In the genomic region with DNA sequence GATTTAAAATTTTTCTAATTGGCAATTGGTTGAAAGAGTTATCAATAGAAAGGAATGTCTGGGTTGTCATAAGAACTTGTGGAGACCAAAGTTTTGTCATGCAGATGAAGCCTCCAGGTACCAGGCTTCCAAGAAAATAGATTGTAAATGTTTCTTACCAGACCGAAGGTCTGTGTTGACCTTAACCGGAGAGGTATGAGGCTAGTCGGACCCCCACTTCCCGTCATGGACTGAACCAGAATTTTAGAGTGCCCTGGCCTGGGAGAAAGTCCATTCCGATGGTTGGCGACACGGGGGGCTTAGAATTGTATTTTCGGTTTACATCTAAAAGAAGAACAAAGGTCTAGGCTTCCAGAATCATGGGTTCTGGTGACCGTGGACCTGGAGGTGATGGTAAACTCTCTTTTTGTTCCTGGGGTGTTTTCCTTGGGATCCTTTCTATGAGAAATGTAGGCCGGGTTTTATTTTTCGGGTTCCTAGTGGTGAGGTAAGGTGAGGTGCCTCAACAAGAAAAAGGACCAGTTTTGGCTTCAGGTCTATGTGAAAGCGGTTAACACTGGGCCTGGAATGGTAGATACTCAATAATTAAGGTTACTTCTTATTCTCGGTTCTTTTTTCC, we compare ENCODE assay signal across 8 cellular contexts. TPM values are rescaled to one million over a fixed set of nuclear protein-coding genes. Genes with fewer than 3 reads are reported as not detected.
DNase-seq lines count a peak whose midpoint lies in the region; ATAC-seq, FAIRE-seq and TF ChIP-seq lines count a peak whose summit lies in the region.

No MANE protein-coding gene starts in this region.

- CTCF ChIA-PET in activated CD4-positive, alpha-beta memory T cell treated with anti-CD3 and anti-CD28 coated beads for 36 hours (lab: Charles Lee) = no interaction called here

- TF ChIP-seq CTCF in H9 (conservative IDR thresholded peaks at IDR 0.05) (no peak), hepatocyte (IDR thresholded peaks at IDR 0.05; ENCODE audit: poor library complexity) (no peak)

- no peak overlapping the region for H3K23ac ChIP-seq in H9 (ENCODE audit: insufficient read length, low read depth, low read length)

- no peak overlapping the region for H4K5ac ChIP-seq in H9 (ENCODE audit: insufficient read length, low read depth, low read length)

- H2BK12ac ChIP-seq in H9 (ENCODE audit: insufficient read length, low read depth, low read length) = no peak overlapping the region

- H2AFZ ChIP-seq in H9 (ENCODE audit: low read length) (peak overlapping the region; percentile 93), hepatocyte (peak overlapping the region; percentile 97)

- H3K36me3 Mint-ChIP-seq in H9 (ENCODE audit: insufficient read depth in 1 of 3, low read depth in 3 of 3) = peaks cover 15 to 22% (median 19%) of the 10 kb centered on the region in 3 experiments; a peak in 6 of 7 replicates
- peaks cover 16% of the 10 kb centered on the region for H3K36me3 Mint-ChIP-seq in activated CD4-positive, alpha-beta memory T cell treated with anti-CD3 and anti-CD28 coated beads for 36 hours

- H2BK120ac ChIP-seq in H9 (ENCODE audit: low read depth, low read length, poor library complexity, severe bottlenecking) = no peak overlapping the region

- peaks cover 18 to 24% of the 10 kb centered on the region in 2 experiments for H3K4me1 Mint-ChIP-seq in H9
- peaks cover 32% of the 10 kb centered on the region for H3K4me1 Mint-ChIP-seq in activated CD4-positive, alpha-beta memory T cell treated with anti-CD3 and anti-CD28 coated beads for 36 hours (ENCODE audit: low read depth)

- intact Hi-C loops in activated CD4-positive, alpha-beta memory T cell treated with anti-CD3 and anti-CD28 coated beads for 36 hours (cut with micrococcal nuclease) = loop anchor here (1.0 to 10.0 kb wide), 4 partner anchors 40 to 825 kb away; a partner anchor contains a TSS

- H3K56ac ChIP-seq in H9 (ENCODE audit: insufficient read length, low read depth, low read length) = no peak overlapping the region

- POLR2A ChIA-PET in activated CD4-positive, alpha-beta memory T cell treated with anti-CD3 and anti-CD28 coated beads for 36 hours (lab: Charles Lee) = no interaction called here

- H4K8ac ChIP-seq in H9 (replicated peaks; ENCODE audit: insufficient read length, low read depth, low read length) = no peak overlapping the region

- peaks cover 9% of the 10 kb centered on the region for H3K27me3 Mint-ChIP-seq in H9 (ENCODE audit: low read depth)
- H3K27me3 Mint-ChIP-seq in activated CD4-positive, alpha-beta memory T cell treated with anti-CD3 and anti-CD28 coated beads for 36 hours = no peaks in the 10 kb centered on the region

- H3K14ac ChIP-seq in H9 (ENCODE audit: insufficient read depth, low read length) = no peak overlapping the region

- H3K4me3 Mint-ChIP-seq in H9 = peak overlapping the region; percentile 85 to 90
- peak overlapping the region; percentile 98 for H3K4me3 Mint-ChIP-seq in activated CD4-positive, alpha-beta memory T cell treated with anti-CD3 and anti-CD28 coated beads for 36 hours

- H3K4me2 ChIP-seq in H9 (ENCODE audit: insufficient read depth, insufficient read length, low read length) (peak overlapping the region; percentile 97), hepatocyte (peak overlapping the region; percentile 76)

- H2BK20ac ChIP-seq in H9 (ENCODE audit: low read depth, low read length, poor library complexity, severe bottlenecking) = no peak overlapping the region

- peaks cover 3% of the 10 kb centered on the region for H3K79me1 ChIP-seq in H9 (ENCODE audit: insufficient read depth, low read depth, low read length, poor library complexity, severe bottlenecking)

- H3K23me2 ChIP-seq in H9 (ENCODE audit: insufficient read length, low read depth, low read length, poor library complexity, severe bottlenecking) = peaks cover 3% of the 10 kb centered on the region

- no peak for ATAC-seq in GM18517 (IDR thresholded peaks at IDR 0.05; ENCODE audit: unreplicated experiment)
- no peak for ATAC-seq in HG03432 (IDR thresholded peaks at IDR 0.05; ENCODE audit: unreplicated experiment)
- no peak for ATAC-seq in GM21381 (IDR thresholded peaks at IDR 0.05; ENCODE audit: unreplicated experiment)

- H2BK5ac ChIP-seq in H9 (ENCODE audit: insufficient read length, low read length) = no peak overlapping the region

- H3K9me3 Mint-ChIP-seq in H9 = peaks cover 2% of the 10 kb centered on the region in 2 experiments; a peak in 1 of 5 replicates
- no peaks in the 10 kb centered on the region for H3K9me3 Mint-ChIP-seq in activated CD4-positive, alpha-beta memory T cell treated with anti-CD3 and anti-CD28 coated beads for 36 hours

- no peaks in the 10 kb centered on the region for H3K36me3 ChIP-seq in hepatocyte (replicated peaks; ENCODE audit: insufficient read depth, low read depth)
- H3K36me3 ChIP-seq in small intestine (ENCODE audit: control insufficient read depth in 2 of 2, insufficient read depth in 2 of 2, low read length in 2 of 2) = peaks cover 5 to 9% of the 10 kb centered on the region in 2 donors

- H3K4me3 ChIP-seq in hepatocyte = peak overlapping the region; percentile 86
- peak overlapping the region; percentile 97 to 99 for H3K4me3 ChIP-seq in small intestine (ENCODE audit: low read depth in 1 of 2, low read length in 2 of 2)

- H3K27me3 ChIP-seq in H9 (ENCODE audit: insufficient read depth, low read length) (no peaks in the 10 kb centered on the region), hepatocyte (peaks cover 6% of the 10 kb centered on the region), small intestine (ENCODE audit: control insufficient read depth in 2 of 2, insufficient read depth in 2 of 2, low read length in 2 of 2) (no peaks in the 10 kb centered on the region)

- DNase-seq in H9 = no peak
- no peak for DNase-seq in activated CD4-positive, alpha-beta memory T cell treated with anti-CD3 and anti-CD28 coated beads for 36 hours
- DNase-seq in hepatocyte (ENCODE audit: low spot score) = no peak
- no peak for DNase-seq in small intestine
- DNase-seq in NCI-H226 = no peak

- H3T11ph ChIP-seq in H9 (ENCODE audit: low read length) = no peak overlapping the region

- no peak for FAIRE-seq in small intestine (lab: Jason Lieb, UNC)

- H2AK5ac ChIP-seq in H9 (ENCODE audit: insufficient read length, low read length) = no peak overlapping the region

- no peaks in the 10 kb centered on the region; the same call in 1 of the 2 replicates for H3K4me1 ChIP-seq in H9 (ENCODE audit: insufficient read depth, low read length)
- H3K4me1 ChIP-seq in hepatocyte (ENCODE audit: insufficient read depth) = no peaks in the 10 kb centered on the region
- H3K4me1 ChIP-seq in small intestine (ENCODE audit: control insufficient read depth in 2 of 2, insufficient read depth in 1 of 2, low read depth in 1 of 2, low read length in 1 of 2) = peaks cover 2 to 3% of the 10 kb centered on the region in 2 donors

- no CpG with 5 or more reads among the region's 13 CpGs for WGBS in H9 (ENCODE audit: extremely low coverage, insufficient read length, low lambda C conversion rate)
- WGBS in hepatocyte (ENCODE audit: low lambda C conversion rate, missing lambda C conversion rate) = 52% methylated on average over 13 of the region's 13 CpGs
- 49 to 50% (median 50%) methylated on average over 13 of the region's 13 CpGs for WGBS in small intestine, 3 donors

- H3K79me2 ChIP-seq in H9 (ENCODE audit: insufficient read depth, low read length) = peaks cover 11% of the 10 kb centered on the region; the same call in 1 of the 2 replicates
- peaks cover 46% of the 10 kb centered on the region for H3K79me2 ChIP-seq in hepatocyte

- H4K91ac ChIP-seq in H9 (ENCODE audit: insufficient read length, low read depth, low read length) = no peak overlapping the region

- peak overlapping the region; percentile 39 to 94 (median 84); a peak in 6 of 7 replicates for H3K27ac Mint-ChIP-seq in H9
- peak overlapping the region; percentile 85 for H3K27ac Mint-ChIP-seq in activated CD4-positive, alpha-beta memory T cell treated with anti-CD3 and anti-CD28 coated beads for 36 hours

- peak overlapping the region; percentile 51 for H3K18ac ChIP-seq in H9 (ENCODE audit: insufficient read length, low read depth, low read length)

- no peaks in the 10 kb centered on the region for H3K9me3 ChIP-seq in H9 (ENCODE audit: control insufficient read depth, low read depth, low read length)
- no peaks in the 10 kb centered on the region for H3K9me3 ChIP-seq in hepatocyte (ENCODE audit: low read depth)
- no peaks in the 10 kb centered on the region for H3K9me3 ChIP-seq in small intestine (ENCODE audit: control insufficient read depth, low read depth)

- no peak overlapping the region for H3K27ac ChIP-seq in H9 (ENCODE audit: insufficient read length, low read depth, low read length)
- peak overlapping the region; percentile 97 for H3K27ac ChIP-seq in hepatocyte
- H3K27ac ChIP-seq in small intestine (ENCODE audit: low read depth in 1 of 2, low read length in 1 of 2) = peak overlapping the region; percentile 71 to 95

- no peak overlapping the region; the same call in 1 of the 2 replicates for H3K4ac ChIP-seq in H9 (ENCODE audit: low read depth, low read length)

- H3K9me2 ChIP-seq in hepatocyte (replicated peaks; ENCODE audit: insufficient read depth) = no peaks in the 10 kb centered on the region

- H4K20me1 ChIP-seq in H9 (ENCODE audit: control insufficient read depth, insufficient read depth, insufficient read length) (no peaks in the 10 kb centered on the region), hepatocyte (ENCODE audit: insufficient read depth, poor library complexity, severe bottlenecking) (peaks cover 17% of the 10 kb centered on the region)

- H3K9ac ChIP-seq in H9 (ENCODE audit: extremely low read depth, insufficient read length, low read length) = peak overlapping the region; percentile 42

- H2BK15ac ChIP-seq in H9 (ENCODE audit: low read depth, low read length) = no peak overlapping the region

RNA-seq across cellular contexts. Expression of a gene that starts 0.4 kb away (rescaled TPM):
- 15.0 and 15.8 TPM in 2 replicates for total RNA-seq in H9 (2021)
- total RNA-seq in activated CD4-positive, alpha-beta memory T cell treated with anti-CD3 and anti-CD28 coated beads for 36 hours = 10 to 100 TPM; 51.0 to 51.6 TPM
- total RNA-seq in hepatocyte = 54.6 and 55.4 TPM in 2 replicates
- polyA plus RNA-seq in hepatocyte = 8.0 and 11.3 TPM in 2 replicates
- 10 to 100 TPM; 13.0 to 19.9 (median 15.2) TPM for polyA plus RNA-seq in small intestine
